In the genomic region with DNA sequence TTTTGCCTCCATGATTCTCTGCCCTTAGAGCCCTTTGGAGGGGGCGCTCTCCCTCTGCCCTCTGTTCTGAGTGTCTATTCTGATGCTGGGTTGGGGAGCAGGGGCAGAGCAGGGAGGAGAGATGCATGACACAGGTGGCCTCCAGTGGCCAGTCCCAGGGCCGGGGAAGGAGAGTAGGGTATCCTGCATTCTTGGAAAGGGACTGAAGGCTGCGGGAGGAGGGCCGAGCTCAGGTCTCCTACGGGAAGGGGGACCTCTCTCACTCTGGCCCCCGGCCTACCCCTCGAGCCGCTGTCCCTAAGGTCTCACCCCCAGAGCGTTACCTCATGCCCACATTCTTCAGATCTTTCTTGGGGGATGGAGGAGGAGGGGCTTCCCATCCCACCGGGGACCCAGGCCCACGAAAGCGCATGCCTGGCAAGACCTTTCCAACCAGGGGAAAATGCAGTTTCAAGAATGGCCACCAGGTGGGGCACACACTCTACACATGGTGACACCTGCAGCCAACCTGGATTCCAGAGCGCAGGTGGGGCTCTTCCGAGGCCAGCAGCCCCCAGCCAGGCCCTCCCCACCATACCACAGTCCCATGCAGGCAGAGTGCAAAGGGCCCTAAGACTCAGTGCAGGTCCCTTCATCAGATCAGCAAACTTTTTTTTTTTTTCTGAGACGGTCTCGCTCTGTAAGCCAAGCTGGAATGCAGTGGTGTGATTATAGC, we compare ENCODE assay signal across 1 cellular context.
TF ChIP-seq lines count a peak whose summit lies in the region.

No MANE protein-coding gene starts in this region.

TF ChIP-seq in GM23338, 12 proteins besides CTCF, POLR2A, EP300 and RAD21 (continued from another document):
- TF ChIP-seq ZNF462 (CRISPR knock-in tag; IDR thresholded peaks at IDR 0.05): no peak
- no peak for TF ChIP-seq ZNF114 (CRISPR knock-in tag; IDR thresholded peaks at IDR 0.05)
- no peak for TF ChIP-seq JUNB (IDR thresholded peaks at IDR 0.05; ENCODE audit: unreplicated experiment)
- TF ChIP-seq EZH2 (IDR thresholded peaks at IDR 0.05; ENCODE audit: low read depth, unreplicated experiment): no peak
- no peak for TF ChIP-seq CREB1 (CRISPR knock-in tag; IDR thresholded peaks at IDR 0.05; ENCODE audit: low read depth)
- no peak for TF ChIP-seq NANOG (IDR thresholded peaks at IDR 0.05; ENCODE audit: borderline replicate concordance)
- TF ChIP-seq, protein P1, sequence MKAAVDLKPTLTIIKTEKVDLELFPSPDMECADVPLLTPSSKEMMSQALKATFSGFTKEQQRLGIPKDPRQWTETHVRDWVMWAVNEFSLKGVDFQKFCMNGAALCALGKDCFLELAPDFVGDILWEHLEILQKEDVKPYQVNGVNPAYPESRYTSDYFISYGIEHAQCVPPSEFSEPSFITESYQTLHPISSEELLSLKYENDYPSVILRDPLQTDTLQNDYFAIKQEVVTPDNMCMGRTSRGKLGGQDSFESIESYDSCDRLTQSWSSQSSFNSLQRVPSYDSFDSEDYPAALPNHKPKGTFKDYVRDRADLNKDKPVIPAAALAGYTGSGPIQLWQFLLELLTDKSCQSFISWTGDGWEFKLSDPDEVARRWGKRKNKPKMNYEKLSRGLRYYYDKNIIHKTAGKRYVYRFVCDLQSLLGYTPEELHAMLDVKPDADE (IDR thresholded peaks at IDR 0.05): no peak
- TF ChIP-seq ZNF331 (CRISPR knock-in tag; IDR thresholded peaks at IDR 0.05; ENCODE audit: low read depth): no peak
- TF ChIP-seq EZH2phosphoT487 (IDR thresholded peaks at IDR 0.05; ENCODE audit: unreplicated experiment): no peak
- TF ChIP-seq STAT1 (IDR thresholded peaks at IDR 0.05; ENCODE audit: unreplicated experiment): no peak
- no peak for TF ChIP-seq REST (IDR thresholded peaks at IDR 0.05; ENCODE audit: unreplicated experiment)
